8 cellular contexts compared by ENCODE assay signal in the genomic region with DNA sequence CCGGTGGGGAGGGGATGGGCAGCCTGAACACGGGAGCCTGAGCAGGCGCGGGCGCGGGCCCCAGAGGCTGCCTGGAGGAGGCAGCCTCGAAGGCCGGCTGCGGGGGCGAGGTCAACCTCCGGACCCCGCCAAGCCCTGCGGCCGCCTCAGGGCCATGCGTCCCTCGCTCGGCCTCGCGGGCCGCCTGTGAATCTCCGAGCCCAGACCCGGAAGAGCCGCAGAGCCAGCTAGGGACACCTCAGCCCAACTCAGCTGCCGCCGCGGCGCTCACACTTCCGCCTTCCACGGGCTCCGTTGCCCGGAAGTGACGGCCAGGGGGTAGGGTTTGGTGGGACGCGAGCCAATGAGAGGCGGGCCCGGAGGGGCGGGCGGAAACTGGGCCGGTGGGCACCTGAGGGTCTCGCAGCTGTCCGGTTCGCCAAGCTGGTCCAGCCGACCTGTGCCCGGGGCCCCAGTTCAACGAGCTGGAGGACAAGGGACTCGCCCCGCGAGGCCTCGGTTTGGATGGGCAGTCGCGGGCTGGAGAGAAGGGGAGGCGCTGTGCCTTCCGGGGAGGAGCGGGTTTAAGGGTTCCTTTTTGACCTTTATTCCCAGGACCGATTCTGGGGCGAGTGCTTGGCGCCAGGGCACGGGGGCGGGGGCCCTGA. TPM values are rescaled to one million over a fixed set of nuclear protein-coding genes. Genes with fewer than 3 reads are reported as not detected.
DNase-seq lines count a peak whose midpoint lies in the region; TF ChIP-seq lines count a peak whose summit lies in the region.

TSS of gene SLC38A10 (minus strand) at position 277 of the 647 bp plus-strand sequence. CDS start 386 bp downstream, outside the sequence.

- BruUV-seq in Caco-2 (replicated peaks; lab: Mats Ljungman, UMichigan): no TSS peak

- no peaks in the 10 kb centered on the region for H3K9me3 ChIP-seq in Caco-2
- no peaks in the 10 kb centered on the region for H3K9me3 ChIP-seq in OCI-LY1 (ENCODE audit: low read length)
- no peaks in the 10 kb centered on the region for H3K9me3 ChIP-seq in endodermal cell (ENCODE audit: control insufficient read depth, low read length)

- H3K4me1 Mint-ChIP-seq in Caco-2 (ENCODE audit: low read depth, unreplicated experiment) (peaks cover 12% of the 10 kb centered on the region), endodermal cell (peaks cover 9% of the 10 kb centered on the region), mesothelial cell of epicardium (peaks cover 29% of the 10 kb centered on the region)

- H3K27me3 Mint-ChIP-seq in Caco-2 (ENCODE audit: insufficient read depth, unreplicated experiment) (no peaks in the 10 kb centered on the region), endodermal cell (ENCODE audit: insufficient read depth) (no peaks in the 10 kb centered on the region), mesothelial cell of epicardium (ENCODE audit: low read depth) (no peaks in the 10 kb centered on the region)

- H3K4me3 ChIP-seq in Caco-2 (ENCODE audit: low read depth, low read length): peak within 1 kb of the TSS; percentile 96
- peak within 1 kb of the TSS; percentile 73 for H3K4me3 ChIP-seq in OCI-LY1 (ENCODE audit: low read depth, low read length, poor library complexity, severe bottlenecking)
- peak within 1 kb of the TSS; percentile 92 for H3K4me3 ChIP-seq in endodermal cell (ENCODE audit: low read length)

- POLR2A ChIA-PET in Caco-2 (lab: Charles Lee): interaction anchor here (0.5 to 1.3 kb wide), 16 partner anchors 14 to 510 kb away, joined by 3 to 15 read pairs (median 5); partner anchors contain the start of genes ACTG1, BAHCC1, CEP131 and FAAP100

- H3K9me3 Mint-ChIP-seq in Caco-2 (ENCODE audit: unreplicated experiment) (no peaks in the 10 kb centered on the region), endodermal cell (no peaks in the 10 kb centered on the region), mesothelial cell of epicardium (no peaks in the 10 kb centered on the region)

- DNase-seq in Caco-2 (peak; percentile 92 to 94), GM20000 (ENCODE audit: low spot score) (peak; percentile 99), HT1080 (ENCODE audit: low read depth) (peak; percentile 75), endodermal cell (peak; percentile 98), mesothelial cell of epicardium (ENCODE audit: low spot score in 2 of 2, unreplicated experiment in 2 of 2) (peak; percentile 83 to 91)
- DNase-seq in activated CD8-positive, alpha-beta memory T cell treated with anti-CD3 and anti-CD28 coated beads, Interleukin-2, amount 50 U/mL, for 4 hours: peak; percentile 91
- DNase-seq in stimulated activated CD8-positive, alpha-beta memory T cell treated with anti-CD3 and anti-CD28 coated beads, Interleukin-15, amount 100 ng/mL, for 4 hours (ENCODE audit: low read depth in 2 of 2): peak; percentile 78 to 85

- TF ChIP-seq CTCF in Caco-2 (IDR thresholded peaks at IDR 0.05; ENCODE audit: insufficient read depth in 1 of 2, low read depth in 1 of 2, low read length in 1 of 2, severe bottlenecking in 1 of 2, unreplicated experiment in 1 of 2) (no peak), GM20000 (IDR thresholded peaks at IDR 0.05; ENCODE audit: extremely low read depth, missing control alignments) (no peak), OCI-LY1 (IDR thresholded peaks at IDR 0.05; ENCODE audit: low read length) (no peak), endodermal cell (conservative IDR thresholded peaks at IDR 0.05) (no peak), mesothelial cell of epicardium (IDR thresholded peaks at IDR 0.05; ENCODE audit: unreplicated experiment) (no peak)

- 0% methylated on average over 15 to 59 of the region's 59 CpGs for WGBS in endodermal cell (ENCODE audit: insufficient coverage in 1 of 2, insufficient read length in 1 of 2), 2 experiments

- H3K36me3 ChIP-seq in Caco-2 (ENCODE audit: control insufficient read depth, insufficient read depth, low read length) (no peaks in the 10 kb centered on the region), OCI-LY1 (ENCODE audit: insufficient read depth, low read length) (peaks cover 4% of the 10 kb centered on the region; the same call in 1 of the 2 replicates), endodermal cell (ENCODE audit: control insufficient read depth, insufficient read depth, low read length) (no peaks in the 10 kb centered on the region)

- H3K27ac Mint-ChIP-seq in Caco-2 (ENCODE audit: unreplicated experiment) (peak within 1 kb of the TSS; percentile 83), endodermal cell (peak within 1 kb of the TSS; percentile 94), mesothelial cell of epicardium (peak within 1 kb of the TSS; percentile 95)

- H3K4me1 ChIP-seq in Caco-2 (peaks cover 17% of the 10 kb centered on the region), OCI-LY1 (ENCODE audit: insufficient read depth, low read length, severe bottlenecking) (peaks cover 28% of the 10 kb centered on the region), endodermal cell (ENCODE audit: control insufficient read depth, insufficient read depth, low read length) (no peaks in the 10 kb centered on the region)

- intact Hi-C loops in Caco-2 (cut with micrococcal nuclease; ENCODE audit: unreplicated experiment): loop anchor here (1.0 to 5.0 kb wide), 3 partner anchors 14 to 45 kb away; no protein-coding TSS in a partner anchor

- H3K4me3 Mint-ChIP-seq in Caco-2 (ENCODE audit: unreplicated experiment) (peak within 1 kb of the TSS; percentile 80), endodermal cell (peak within 1 kb of the TSS; percentile 83), mesothelial cell of epicardium (peak within 1 kb of the TSS; percentile 93)

- H3K27ac ChIP-seq in OCI-LY1 (ENCODE audit: low read depth, low read length, poor library complexity, severe bottlenecking): no peak within 1 kb of the TSS
- peak within 1 kb of the TSS; percentile 22 for H3K27ac ChIP-seq in endodermal cell (ENCODE audit: low read depth, low read length)

- H3K9ac ChIP-seq in OCI-LY1 (ENCODE audit: low read length) (peak within 1 kb of the TSS; percentile 77), endodermal cell (ENCODE audit: extremely low read depth, low read length, poor library complexity, severe bottlenecking) (peak within 1 kb of the TSS; percentile 68)

- H4K20me1 ChIP-seq in OCI-LY1 (ENCODE audit: insufficient read depth, low read length): no peaks in the 10 kb centered on the region

- no peaks in the 10 kb centered on the region for H3K79me2 ChIP-seq in OCI-LY1 (ENCODE audit: insufficient read depth, low read length)

- H3K27me3 ChIP-seq in Caco-2 (replicated peaks; ENCODE audit: control insufficient read depth, insufficient read depth, low read length): no peaks in the 10 kb centered on the region
- H3K27me3 ChIP-seq in OCI-LY1 (ENCODE audit: insufficient read depth, low read length): no peaks in the 10 kb centered on the region
- no peaks in the 10 kb centered on the region for H3K27me3 ChIP-seq in endodermal cell (ENCODE audit: control insufficient read depth, insufficient read depth, low read length, poor library complexity, severe bottlenecking)

- H3F3A ChIP-seq in OCI-LY1 (ENCODE audit: insufficient read depth, low read length): no peaks in the 10 kb centered on the region

- no peaks in the 10 kb centered on the region for H3K9me2 ChIP-seq in OCI-LY1 (ENCODE audit: low read depth, low read length)

- peaks cover 21% of the 10 kb centered on the region for H3K36me3 Mint-ChIP-seq in Caco-2 (ENCODE audit: insufficient read depth, unreplicated experiment)
- peaks cover 10% of the 10 kb centered on the region for H3K36me3 Mint-ChIP-seq in endodermal cell (ENCODE audit: low read depth)
- H3K36me3 Mint-ChIP-seq in mesothelial cell of epicardium: peaks cover 3% of the 10 kb centered on the region

- peak within 1 kb of the TSS; percentile 71 for H3K4me2 ChIP-seq in OCI-LY1 (ENCODE audit: low read length)

- CTCF ChIA-PET in Caco-2 (lab: Charles Lee): interaction anchor here (0.5 to 1.7 kb wide), 7 partner anchors 14 to 197 kb away, joined by 3 to 8 read pairs (median 3); partner anchors contain the start of gene BAHCC1

- H2AFZ ChIP-seq in OCI-LY1 (ENCODE audit: low read length): no peak within 1 kb of the TSS

RNA-seq across cellular contexts. Expression of gene SLC38A10, which starts in this region (rescaled TPM):
- 131 and 137 TPM in 2 replicates for total RNA-seq in Caco-2 (2022)
- 37.1 and 44.6 TPM in 2 replicates for total RNA-seq in HT1080 (2014; rRNA removed; shearing (Covaris generic))
- 36.3 and 38.6 TPM in 2 replicates for polyA plus RNA-seq in HT1080 (2015; cell fraction: cytosol; rRNA removed)
- polyA plus RNA-seq in HT1080 (2015; cell fraction: nucleus; rRNA removed): 80.5 and 84.3 TPM in 2 replicates
- total RNA-seq in endodermal cell: 10 to 100 TPM; 60.2 to 90.3 TPM
- 30.6 TPM for polyA plus RNA-seq in endodermal cell (2013, experiment 1 of 2)
- 33.5 TPM for polyA plus RNA-seq in endodermal cell (2013, experiment 2 of 2)
- total RNA-seq in mesothelial cell of epicardium: 96.6 to 105 TPM (median 103 TPM) in 3 replicates
